In genomic region chr2:41167014-41167413, GRCh38 we compare ENCODE assay signal across 23 cellular contexts.
DNase-seq lines count a peak whose midpoint lies in the region; ATAC-seq and TF ChIP-seq lines count a peak whose summit lies in the region.
"Had no signal": no experiment of that assay in that cellular context is flagged by ENCODE, and none has a peak within 500 bp of the region (broad histone marks: within the 10 kb centered on the region; RNA-seq: fewer than 3 reads in every experiment).

No MANE protein-coding gene starts in this region.

- H3K4me3 Mint-ChIP-seq in GM23338 (no peak overlapping the region), WTC11 (no peak overlapping the region)

- no peak overlapping the region for H2BK120ac ChIP-seq in neuronal stem cell (ENCODE audit: low read depth, low read length)

- H2BK5ac ChIP-seq in neuronal stem cell (ENCODE audit: low read length): no peak overlapping the region

- DNase-seq in GM23338 (ENCODE audit: low spot score) (peak; percentile 35), WTC11 (ENCODE audit: low spot score) (no peak), iPS-NIHi11 (ENCODE audit: low spot score) (peak; percentile 17), neuronal stem cell (ENCODE audit: low spot score) (no peak), left lung (no peak), T1000 (lab: John Stamatoyannopoulos, UW) (no peak)
- DNase-seq in activated CD4-positive, alpha-beta T cell treated with anti-CD3 and anti-CD28 coated beads for 4 hours: no peak
- DNase-seq: Calu3, DMS79 treated with DMSO at 0.1 percent for 48 hours, GM23248, Karpas-422, NCI-H1092, NCI-H1417 treated with DMSO at 0.1 percent for 48 hours, NCI-H1694 treated with DMSO at 0.1 percent for 48 hours, NCI-H2081 treated with DMSO at 0.1 percent for 48 hours, NCI-H524, NCI-H774, PC-3, SJCRH30 had no signal

- peak; percentile 86 for ATAC-seq in GM23338
- peak; percentile 89 for ATAC-seq in WTC11
- ATAC-seq in left lung: no peak
- ATAC-seq: HCT116, HepG2, PC-3, Right ventricle myocardium inferior, SK-N-SH treated with all-trans-retinoic acid at 6 μM for 48 hours had no signal

- H3K9ac ChIP-seq in neuronal stem cell (ENCODE audit: low read depth, low read length, poor library complexity): no peak overlapping the region
- H3K9ac ChIP-seq: GM23248 had no signal

- H3K4me1 ChIP-seq in GM23338 (ENCODE audit: insufficient read depth): 0 out of 2 replicates have a peak, but pooled peaks cover 8% of the 10 kb centered on the region
- H3K4me1 ChIP-seq in neuronal stem cell (ENCODE audit: control insufficient read depth in 2 of 2, insufficient read depth in 1 of 2, low read depth in 1 of 2, low read length in 2 of 2): peaks cover 0 to 2% of the 10 kb centered on the region in 2 donors
- no peaks in the 10 kb centered on the region for H3K4me1 ChIP-seq in left lung
- H3K4me1 ChIP-seq: SJCRH30 had no signal

- H3K9me3 Mint-ChIP-seq in GM23338: no peaks in the 10 kb centered on the region
- H3K9me3 Mint-ChIP-seq in WTC11: no peaks in the 10 kb centered on the region

- peak overlapping the region; percentile 81; the same call in 1 of the 2 replicates for H3K27ac Mint-ChIP-seq in GM23338
- H3K27ac Mint-ChIP-seq in WTC11: no peak overlapping the region; the same call in 1 of the 2 replicates

- H3K9me2 ChIP-seq in GM23338 (ENCODE audit: insufficient read depth): no peaks in the 10 kb centered on the region

- H4K91ac ChIP-seq in neuronal stem cell (ENCODE audit: low read depth, low read length, poor library complexity): no peak overlapping the region

- H3K36me3 Mint-ChIP-seq in GM23338 (ENCODE audit: low read depth) (no peaks in the 10 kb centered on the region), WTC11 (no peaks in the 10 kb centered on the region)

- no peaks in the 10 kb centered on the region for H4K20me1 ChIP-seq in GM23338 (replicated peaks; ENCODE audit: insufficient read depth)

- H3K4ac ChIP-seq in neuronal stem cell (ENCODE audit: low read length): no peak overlapping the region

- H3K14ac ChIP-seq in neuronal stem cell (ENCODE audit: low read length): no peak overlapping the region

- no peaks in the 10 kb centered on the region for H3K9me3 ChIP-seq in neuronal stem cell (replicated peaks in 1 of 2; ENCODE audit: control insufficient read depth in 2 of 2, insufficient read depth in 1 of 2, low read depth in 1 of 2, low read length in 2 of 2)
- no peaks in the 10 kb centered on the region for H3K9me3 ChIP-seq in left lung
- H3K9me3 ChIP-seq: SJCRH30 had no signal

- no peaks in the 10 kb centered on the region for H3K79me2 ChIP-seq in GM23338 (replicated peaks; ENCODE audit: insufficient read depth)

- H3K27me3 ChIP-seq in GM23338 (ENCODE audit: insufficient read depth) (no peaks in the 10 kb centered on the region), neuronal stem cell (ENCODE audit: control insufficient read depth in 3 of 3, insufficient read depth in 3 of 3, low read depth in 1 of 3, low read length in 3 of 3) (no peaks in the 10 kb centered on the region), left lung (no peaks in the 10 kb centered on the region)
- H3K27me3 ChIP-seq: SJCRH30 had no signal

- intact Hi-C loops in left lung (cut with DNase I): no loop called here

- H3K79me1 ChIP-seq in neuronal stem cell (ENCODE audit: low read depth, low read length): no peaks in the 10 kb centered on the region

- H4K8ac ChIP-seq in neuronal stem cell (ENCODE audit: low read depth, low read length): no peak overlapping the region

- TF ChIP-seq CTCF in GM23338 (conservative IDR thresholded peaks at IDR 0.05; ENCODE audit: low read depth in 2 of 2): no peak
- no peak for TF ChIP-seq CTCF in WTC11 (IDR thresholded peaks at IDR 0.05)
- TF ChIP-seq CTCF in left lung (IDR thresholded peaks at IDR 0.05): no peak

- H2AK5ac ChIP-seq in neuronal stem cell (ENCODE audit: low read depth, low read length): no peak overlapping the region

- H3K4me2 ChIP-seq in GM23338: no peak overlapping the region
- H3K4me2 ChIP-seq in neuronal stem cell (ENCODE audit: insufficient read depth, low read length, poor library complexity, severe bottlenecking): no peak overlapping the region

- H2BK15ac ChIP-seq in neuronal stem cell (ENCODE audit: low read length): no peak overlapping the region

- H3K4me1 Mint-ChIP-seq in GM23338: peaks cover 13% of the 10 kb centered on the region
- peaks cover 14% of the 10 kb centered on the region for H3K4me1 Mint-ChIP-seq in WTC11

- CTCF ChIA-PET in WTC11 (lab: Charles Lee): no interaction called here

- H3K4me3 ChIP-seq in GM23338: no peak overlapping the region
- no peak overlapping the region for H3K4me3 ChIP-seq in neuronal stem cell (ENCODE audit: low read length in 2 of 2)
- no peak overlapping the region for H3K4me3 ChIP-seq in left lung
- H3K4me3 ChIP-seq: GM23248, SJCRH30 had no signal

- H2BK12ac ChIP-seq in neuronal stem cell (ENCODE audit: low read length): no peak overlapping the region

- H3K27ac ChIP-seq in GM23338 (ENCODE audit: low read depth) (no peak overlapping the region), neuronal stem cell (replicated peaks; ENCODE audit: low read length) (no peak overlapping the region), left lung (no peak overlapping the region)
- H3K27ac ChIP-seq: GM23248, SJCRH30 had no signal

- peak overlapping the region; percentile 44 for H3K18ac ChIP-seq in neuronal stem cell (ENCODE audit: low read length)

- no peaks in the 10 kb centered on the region for H3K36me3 ChIP-seq in GM23338 (ENCODE audit: insufficient read depth)
- H3K36me3 ChIP-seq in neuronal stem cell (replicated peaks in 1 of 2; ENCODE audit: control insufficient read depth in 2 of 2, insufficient read depth in 2 of 2, low read length in 2 of 2): no peaks in the 10 kb centered on the region
- no peaks in the 10 kb centered on the region for H3K36me3 ChIP-seq in left lung
- H3K36me3 ChIP-seq: SJCRH30 had no signal

- H2AFZ ChIP-seq in GM23338 (peak overlapping the region; percentile 52), neuronal stem cell (ENCODE audit: low read length) (peak overlapping the region; percentile 12)
- H2AFZ ChIP-seq: GM23248 had no signal

- H3K23ac ChIP-seq in neuronal stem cell (ENCODE audit: low read depth, low read length, poor library complexity): no peak overlapping the region

- WGBS in neuronal stem cell (ENCODE audit: extremely low coverage in 2 of 2, insufficient read length in 2 of 2, insufficient replicate concordance in 1 of 2), 2 donors: no CpG with 5 or more reads among the region's 2 CpGs

- no peaks in the 10 kb centered on the region for H3K27me3 Mint-ChIP-seq in GM23338 (ENCODE audit: insufficient read depth, low read depth, poor library complexity)
- H3K27me3 Mint-ChIP-seq in WTC11 (ENCODE audit: low read depth): no peaks in the 10 kb centered on the region

- H3F3A ChIP-seq in GM23338 (replicated peaks; ENCODE audit: low read depth): no peaks in the 10 kb centered on the region

- POLR2A ChIA-PET in WTC11 (lab: Charles Lee): no interaction called here

TF ChIP-seq in WTC11, 78 proteins besides CTCF, POLR2A, EP300 and RAD21:
- TF ChIP-seq ZNF121 (CRISPR knock-in tag; IDR thresholded peaks at IDR 0.05): no peak
- TF ChIP-seq FOXK1 (CRISPR knock-in tag; IDR thresholded peaks at IDR 0.05): no peak
- TF ChIP-seq IRF1 (CRISPR knock-in tag; IDR thresholded peaks at IDR 0.05): no peak
- TF ChIP-seq ZNF281 (CRISPR knock-in tag; IDR thresholded peaks at IDR 0.05): no peak
- TF ChIP-seq USF2 (CRISPR knock-in tag; IDR thresholded peaks at IDR 0.05): peak; percentile 29; the same call in 1 of the 2 replicates
- TF ChIP-seq NFE2L1 (CRISPR knock-in tag; IDR thresholded peaks at IDR 0.05): no peak

Comparison
In these comparisons a context has a peak if more than half of its experiments do, and no peak if none do; other contexts are left out.
1. DNase-seq: peak in GM23338 (single experiment) and iPS-NIHi11 (single experiment); none in WTC11 (single experiment), neuronal stem cell (single experiment), left lung (0 of 2), activated CD4-positive, alpha-beta T cell treated with anti-CD3 and anti-CD28 coated beads for 4 hours (0 of 2) and T1000 (single experiment).